ENCODE assay signal across 1 cellular context in the genomic region with DNA sequence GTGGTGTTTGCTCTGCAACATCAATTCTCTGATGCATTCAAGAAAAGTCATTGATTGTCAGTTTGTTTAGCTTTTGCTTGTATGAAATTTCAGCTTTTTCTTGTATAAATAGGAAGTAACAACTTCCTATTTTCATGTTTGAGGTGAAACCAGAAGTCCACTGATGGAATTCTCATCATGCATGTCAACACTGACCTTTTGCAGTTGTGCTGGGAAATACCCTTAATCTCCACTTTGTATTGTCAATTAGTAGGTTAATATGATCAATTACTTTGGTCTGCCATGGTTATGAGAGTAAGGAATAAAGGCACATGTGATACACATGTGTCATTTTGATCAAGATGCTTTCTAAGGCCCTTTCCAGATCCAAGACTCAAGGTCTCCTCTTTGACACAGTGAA.
TF ChIP-seq lines count a peak whose summit lies in the region.

No MANE protein-coding gene starts in this region.

TF ChIP-seq in HepG2, 621 proteins besides CTCF, POLR2A, EP300 and RAD21 (continued from another document):
- TF ChIP-seq HOXA3 (CRISPR knock-in tag; IDR thresholded peaks at IDR 0.05) = no peak
- TF ChIP-seq TSC22D2 (CRISPR knock-in tag; IDR thresholded peaks at IDR 0.05; ENCODE audit: borderline replicate concordance) = no peak
